9 cellular contexts compared by ENCODE assay signal in genomic region chr11:110858556-110858921, GRCh38.
DNase-seq lines count a peak whose midpoint lies in the region; ATAC-seq and TF ChIP-seq lines count a peak whose summit lies in the region.
"Had no signal": no experiment of that assay in that cellular context is flagged by ENCODE, and none has a peak within 500 bp of the region (broad histone marks: within the 10 kb centered on the region; RNA-seq: fewer than 3 reads in every experiment).

No MANE protein-coding gene starts in this region.

- H3K27ac ChIP-seq in hepatocyte (peak overlapping the region; percentile 61), transverse colon (peak overlapping the region; percentile 38 to 70 (median 60))

- DNase-seq in NCI-H69 (lab: John Stamatoyannopoulos, UW) (peak; percentile 36), hepatocyte (ENCODE audit: low spot score) (peak; percentile 33), transverse colon (peak; percentile 30), NCI-H1105 (lab: John Stamatoyannopoulos, UW) (no peak), GM19238 (ENCODE audit: insufficient read length, low spot score) (no peak)
- DNase-seq: endodermal cell had no signal

- H3K27me3 ChIP-seq in hepatocyte (no peaks in the 10 kb centered on the region), transverse colon (no peaks in the 10 kb centered on the region)

- intact Hi-C loops in transverse colon (cut with DNase I; ENCODE audit: low total_unique reads), result no loop called here

- no peak for TF ChIP-seq EP300 in transverse colon (IDR thresholded peaks at IDR 0.05; ENCODE audit: low read depth)

- ATAC-seq in GM21576 (IDR thresholded peaks at IDR 0.05; ENCODE audit: unreplicated experiment) (peak; percentile 48), HG03354 (IDR thresholded peaks at IDR 0.05; ENCODE audit: poor library complexity, severe bottlenecking, unreplicated experiment) (no peak)

- no peaks in the 10 kb centered on the region for H4K20me1 ChIP-seq in hepatocyte (ENCODE audit: insufficient read depth, poor library complexity, severe bottlenecking)

- whole genome bisulfite sequencing in hepatocyte (ENCODE audit: low lambda C conversion rate, missing lambda C conversion rate), result 69% methylated on average over 4 of the region's 4 CpGs
- 39% methylated on average over 4 of the region's 4 CpGs; no CpG with 5 or more reads in 1 of the 2 donors for WGBS in transverse colon (ENCODE audit: low coverage in 1 of 2), 2 donors

- no peak for TF ChIP-seq POLR2A in transverse colon (IDR thresholded peaks at IDR 0.05)

- no peaks in the 10 kb centered on the region for H3K36me3 ChIP-seq in hepatocyte (replicated peaks; ENCODE audit: insufficient read depth, low read depth)
- H3K36me3 ChIP-seq in transverse colon, result no peaks in the 10 kb centered on the region
- H3K36me3 ChIP-seq: HAP-1 had no signal

- H2AFZ ChIP-seq in hepatocyte, result no peak overlapping the region

- H3K4me3 ChIP-seq in hepatocyte (no peak overlapping the region), transverse colon (no peak overlapping the region)
- H3K4me3 ChIP-seq: HAP-1 had no signal

- H3K4me1 ChIP-seq in hepatocyte (ENCODE audit: insufficient read depth) (peaks cover 16% of the 10 kb centered on the region), transverse colon (peaks cover 0 to 42% (median 19%) of the 10 kb centered on the region in 4 donors)
- H3K4me1 ChIP-seq: HAP-1 had no signal

- no peak overlapping the region for H3K4me2 ChIP-seq in hepatocyte

- no peaks in the 10 kb centered on the region for H3K79me2 ChIP-seq in hepatocyte

- in situ Hi-C loops in transverse colon (cut with MboI; ENCODE audit: low pct_ligation_motif_present in 1 of 4, low pct_unique_long_range_greater_than_20kb in 1 of 4, low sequenced_read_pairs in 3 of 4), result no loop called here

- H3K9me3 ChIP-seq in hepatocyte (ENCODE audit: low read depth) (no peaks in the 10 kb centered on the region), transverse colon (no peaks in the 10 kb centered on the region)
- H3K9me3 ChIP-seq: HAP-1 had no signal

- TF ChIP-seq CTCF in hepatocyte (IDR thresholded peaks at IDR 0.05; ENCODE audit: poor library complexity), result no peak
- no peak for TF ChIP-seq CTCF in transverse colon (IDR thresholded peaks at IDR 0.05)

- H3K9me2 ChIP-seq in hepatocyte (replicated peaks; ENCODE audit: insufficient read depth), result no peaks in the 10 kb centered on the region

Comparison
In these comparisons a context has a peak if more than half of its experiments do, and no peak if none do; other contexts are left out.
1. DNase-seq: peak in NCI-H69 (single experiment), hepatocyte (single experiment) and transverse colon (single experiment); none in NCI-H1105 (single experiment) and GM19238 (single experiment).